ENCODE assay signal across 22 cellular contexts in genomic region chr7:20932785-20933184, GRCh38.
"Had no signal": no experiment of that assay in that cellular context is flagged by ENCODE, and none has a peak within 500 bp of the region (broad histone marks: within the 10 kb centered on the region; RNA-seq: fewer than 3 reads in every experiment).

No MANE protein-coding gene starts in this region.

- H3K4me3 ChIP-seq: esophagus muscularis mucosa, gastroesophageal sphincter, left ventricle myocardium inferior, lower lobe of right lung, sigmoid colon, skin epidermis, testis, tibial nerve, upper lobe of right lung, vagina had no signal

- H3K27me3 ChIP-seq: esophagus muscularis mucosa, gastroesophageal sphincter, neutrophil, sigmoid colon, testis, tibial nerve, upper lobe of right lung, vagina had no signal

- H3K4me3 Mint-ChIP-seq: immature natural killer cell; nephron; stimulated activated naive B cell treated with anti-CD40 and anti-IgM and Interleukin-4, amounts not matched to agents 10 μg/mL and 1 μg/mL and 100 μg/mL, for 72 hours; stimulated activated naive CD8-positive, alpha-beta T cell treated with anti-CD3 and anti-CD28 coated beads, Interleukin-15, amount 100 ng/mL, for 72 hours had no signal

- H3K27me3 Mint-ChIP-seq: stimulated activated naive B cell treated with anti-CD40 and anti-IgM and Interleukin-4, amounts not matched to agents 10 μg/mL and 1 μg/mL and 100 μg/mL, for 72 hours; stimulated activated naive CD8-positive, alpha-beta T cell treated with anti-CD3 and anti-CD28 coated beads, Interleukin-15, amount 100 ng/mL, for 72 hours had no signal

- H3K9me3 Mint-ChIP-seq: nephron had no signal

- H3K36me3 Mint-ChIP-seq: immature natural killer cell; stimulated activated naive B cell treated with anti-CD40 and anti-IgM and Interleukin-4, amounts not matched to agents 10 μg/mL and 1 μg/mL and 100 μg/mL, for 72 hours had no signal

- H3K9me3 ChIP-seq: esophagus muscularis mucosa, gastroesophageal sphincter, lower lobe of right lung, neutrophil, sigmoid colon, testis, tibial nerve, upper lobe of right lung, vagina had no signal

- H3K4me1 Mint-ChIP-seq: immature natural killer cell; nephron; stimulated activated naive B cell treated with anti-CD40 and anti-IgM and Interleukin-4, amounts not matched to agents 10 μg/mL and 1 μg/mL and 100 μg/mL, for 72 hours; stimulated activated naive CD8-positive, alpha-beta T cell treated with anti-CD3 and anti-CD28 coated beads, Interleukin-15, amount 100 ng/mL, for 72 hours had no signal

- ATAC-seq: gastroesophageal sphincter; lower lobe of right lung; stimulated activated naive B cell treated with anti-CD40 and anti-IgM and Interleukin-4, amounts not matched to agents 10 μg/mL and 1 μg/mL and 100 μg/mL, for 72 hours; stimulated activated naive CD8-positive, alpha-beta T cell treated with anti-CD3 and anti-CD28 coated beads, Interleukin-15, amount 100 ng/mL, for 72 hours; upper lobe of right lung had no signal

- H3K27ac Mint-ChIP-seq: immature natural killer cell; nephron; stimulated activated naive B cell treated with anti-CD40 and anti-IgM and Interleukin-4, amounts not matched to agents 10 μg/mL and 1 μg/mL and 100 μg/mL, for 72 hours; stimulated activated naive CD8-positive, alpha-beta T cell treated with anti-CD3 and anti-CD28 coated beads, Interleukin-15, amount 100 ng/mL, for 72 hours had no signal

- H3K27ac ChIP-seq: epithelial cell of prostate, esophagus muscularis mucosa, gastroesophageal sphincter, left ventricle myocardium inferior, lower lobe of right lung, neutrophil, sigmoid colon, skin epidermis, testis, tibial nerve, upper lobe of right lung, vagina had no signal

- DNase-seq: effector memory CD4-positive, alpha-beta T cell; glutamatergic neuron; immature natural killer cell; left ventricle myocardium inferior; lower lobe of right lung; mesenchymal stem cell; midbrain; sigmoid colon; stimulated activated CD4-positive, alpha-beta T cell treated with anti-CD3 and anti-CD28 coated beads, Interleukin-2, amount 100 ng/mL, for 24 hours; stimulated activated CD4-positive, alpha-beta T cell treated with anti-CD3 and anti-CD28 coated beads, Interleukin-4, amount 100 ng/mL, for 4 hours; stimulated activated naive B cell treated with anti-CD40 and anti-IgM and Interleukin-4, amounts not matched to agents 10 μg/mL and 1 μg/mL and 100 μg/mL, for 72 hours; stimulated activated naive CD8-positive, alpha-beta T cell treated with anti-CD3 and anti-CD28 coated beads, Interleukin-15, amount 100 ng/mL, for 72 hours; testis; upper lobe of right lung had no signal

- H3K4me1 ChIP-seq: esophagus muscularis mucosa, gastroesophageal sphincter, left ventricle myocardium inferior, lower lobe of right lung, sigmoid colon, testis, tibial nerve, upper lobe of right lung, vagina had no signal

- H3K36me3 ChIP-seq: esophagus muscularis mucosa, gastroesophageal sphincter, left ventricle myocardium inferior, lower lobe of right lung, neutrophil, sigmoid colon, tibial nerve, upper lobe of right lung, vagina had no signal
